Comparison of ENCODE assay signal across 1 cellular context in genomic region chr4:39527296-39528055, GRCh38.
TF ChIP-seq lines count a peak whose summit lies in the region.

UGDH (minus strand) TSS chr4:39527439; CDS start chr4:39521512, 5,927 bp downstream.

TF ChIP-seq in K562, 482 proteins besides CTCF, POLR2A, EP300 and RAD21 (continued from another document and continues in another):
- TF ChIP-seq CREB3 (tag; conservative IDR thresholded peaks at IDR 0.05; ENCODE audit: low read depth), result no peak
- TF ChIP-seq ZNF395 (CRISPR knock-in tag; IDR thresholded peaks at IDR 0.05), result no peak
- TF ChIP-seq ZNF668 (CRISPR knock-in tag; IDR thresholded peaks at IDR 0.05), result no peak
- no peak for TF ChIP-seq ZFP91 (CRISPR knock-in tag; IDR thresholded peaks at IDR 0.05)
- TF ChIP-seq, protein P1, sequence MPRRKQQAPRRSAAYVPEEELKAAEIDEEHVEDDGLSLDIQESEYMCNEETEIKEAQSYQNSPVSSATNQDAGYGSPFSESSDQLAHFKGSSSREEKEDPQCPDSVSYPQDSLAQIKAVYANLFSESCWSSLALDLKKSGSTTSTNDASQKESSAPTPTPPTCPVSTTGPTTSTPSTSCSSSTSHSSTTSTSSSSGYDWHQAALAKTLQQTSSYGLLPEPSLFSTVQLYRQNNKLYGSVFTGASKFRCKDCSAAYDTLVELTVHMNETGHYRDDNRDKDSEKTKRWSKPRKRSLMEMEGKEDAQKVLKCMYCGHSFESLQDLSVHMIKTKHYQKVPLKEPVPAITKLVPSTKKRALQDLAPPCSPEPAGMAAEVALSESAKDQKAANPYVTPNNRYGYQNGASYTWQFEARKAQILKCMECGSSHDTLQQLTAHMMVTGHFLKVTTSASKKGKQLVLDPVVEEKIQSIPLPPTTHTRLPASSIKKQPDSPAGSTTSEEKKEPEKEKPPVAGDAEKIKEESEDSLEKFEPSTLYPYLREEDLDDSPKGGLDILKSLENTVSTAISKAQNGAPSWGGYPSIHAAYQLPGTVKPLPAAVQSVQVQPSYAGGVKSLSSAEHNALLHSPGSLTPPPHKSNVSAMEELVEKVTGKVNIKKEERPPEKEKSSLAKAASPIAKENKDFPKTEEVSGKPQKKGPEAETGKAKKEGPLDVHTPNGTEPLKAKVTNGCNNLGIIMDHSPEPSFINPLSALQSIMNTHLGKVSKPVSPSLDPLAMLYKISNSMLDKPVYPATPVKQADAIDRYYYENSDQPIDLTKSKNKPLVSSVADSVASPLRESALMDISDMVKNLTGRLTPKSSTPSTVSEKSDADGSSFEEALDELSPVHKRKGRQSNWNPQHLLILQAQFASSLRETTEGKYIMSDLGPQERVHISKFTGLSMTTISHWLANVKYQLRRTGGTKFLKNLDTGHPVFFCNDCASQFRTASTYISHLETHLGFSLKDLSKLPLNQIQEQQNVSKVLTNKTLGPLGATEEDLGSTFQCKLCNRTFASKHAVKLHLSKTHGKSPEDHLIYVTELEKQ (CRISPR knock-in tag; IDR thresholded peaks at IDR 0.05), result no peak
- TF ChIP-seq ZNF79 (CRISPR knock-in tag; IDR thresholded peaks at IDR 0.05; ENCODE audit: low read depth), result no peak
- no peak for TF ChIP-seq ZC3H11A (IDR thresholded peaks at IDR 0.05; ENCODE audit: low read depth, low read length)
- TF ChIP-seq MXD1 (CRISPR knock-in tag; IDR thresholded peaks at IDR 0.05; ENCODE audit: borderline replicate concordance, poor library complexity, severe bottlenecking), result no peak
- no peak for TF ChIP-seq ZNF407 (IDR thresholded peaks at IDR 0.05; ENCODE audit: low read depth)
- peak; percentile 95 to 96 for TF ChIP-seq MAZ (CRISPR knock-in tag; conservative IDR thresholded peaks at IDR 0.05 in 1 of 2, IDR thresholded peaks at IDR 0.05 in 1 of 2)
- no peak for TF ChIP-seq ZNF239 (CRISPR knock-in tag; IDR thresholded peaks at IDR 0.05)
- no peak for TF ChIP-seq ZNF511 (CRISPR knock-in tag; IDR thresholded peaks at IDR 0.05)
- no peak for TF ChIP-seq NCOA6 (IDR thresholded peaks at IDR 0.05)
- no peak for TF ChIP-seq SMAD2 (IDR thresholded peaks at IDR 0.05; ENCODE audit: low read depth, low read length)
- TF ChIP-seq NUFIP1 (IDR thresholded peaks at IDR 0.05; ENCODE audit: partially characterized antibody), result no peak
- TF ChIP-seq, protein P2, sequence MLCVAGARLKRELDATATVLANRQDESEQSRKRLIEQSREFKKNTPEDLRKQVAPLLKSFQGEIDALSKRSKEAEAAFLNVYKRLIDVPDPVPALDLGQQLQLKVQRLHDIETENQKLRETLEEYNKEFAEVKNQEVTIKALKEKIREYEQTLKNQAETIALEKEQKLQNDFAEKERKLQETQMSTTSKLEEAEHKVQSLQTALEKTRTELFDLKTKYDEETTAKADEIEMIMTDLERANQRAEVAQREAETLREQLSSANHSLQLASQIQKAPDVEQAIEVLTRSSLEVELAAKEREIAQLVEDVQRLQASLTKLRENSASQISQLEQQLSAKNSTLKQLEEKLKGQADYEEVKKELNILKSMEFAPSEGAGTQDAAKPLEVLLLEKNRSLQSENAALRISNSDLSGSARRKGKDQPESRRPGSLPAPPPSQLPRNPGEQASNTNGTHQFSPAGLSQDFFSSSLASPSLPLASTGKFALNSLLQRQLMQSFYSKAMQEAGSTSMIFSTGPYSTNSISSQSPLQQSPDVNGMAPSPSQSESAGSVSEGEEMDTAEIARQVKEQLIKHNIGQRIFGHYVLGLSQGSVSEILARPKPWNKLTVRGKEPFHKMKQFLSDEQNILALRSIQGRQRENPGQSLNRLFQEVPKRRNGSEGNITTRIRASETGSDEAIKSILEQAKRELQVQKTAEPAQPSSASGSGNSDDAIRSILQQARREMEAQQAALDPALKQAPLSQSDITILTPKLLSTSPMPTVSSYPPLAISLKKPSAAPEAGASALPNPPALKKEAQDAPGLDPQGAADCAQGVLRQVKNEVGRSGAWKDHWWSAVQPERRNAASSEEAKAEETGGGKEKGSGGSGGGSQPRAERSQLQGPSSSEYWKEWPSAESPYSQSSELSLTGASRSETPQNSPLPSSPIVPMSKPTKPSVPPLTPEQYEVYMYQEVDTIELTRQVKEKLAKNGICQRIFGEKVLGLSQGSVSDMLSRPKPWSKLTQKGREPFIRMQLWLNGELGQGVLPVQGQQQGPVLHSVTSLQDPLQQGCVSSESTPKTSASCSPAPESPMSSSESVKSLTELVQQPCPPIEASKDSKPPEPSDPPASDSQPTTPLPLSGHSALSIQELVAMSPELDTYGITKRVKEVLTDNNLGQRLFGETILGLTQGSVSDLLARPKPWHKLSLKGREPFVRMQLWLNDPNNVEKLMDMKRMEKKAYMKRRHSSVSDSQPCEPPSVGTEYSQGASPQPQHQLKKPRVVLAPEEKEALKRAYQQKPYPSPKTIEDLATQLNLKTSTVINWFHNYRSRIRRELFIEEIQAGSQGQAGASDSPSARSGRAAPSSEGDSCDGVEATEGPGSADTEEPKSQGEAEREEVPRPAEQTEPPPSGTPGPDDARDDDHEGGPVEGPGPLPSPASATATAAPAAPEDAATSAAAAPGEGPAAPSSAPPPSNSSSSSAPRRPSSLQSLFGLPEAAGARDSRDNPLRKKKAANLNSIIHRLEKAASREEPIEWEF (CRISPR knock-in tag; IDR thresholded peaks at IDR 0.05), result no peak
- peak; percentile 89 to 95 for TF ChIP-seq MNT (conservative IDR thresholded peaks at IDR 0.05)
- peak; percentile 78 for TF ChIP-seq HNRNPLL (IDR thresholded peaks at IDR 0.05; ENCODE audit: low read depth, low read length, poor library complexity, severe bottlenecking)
